ENCODE assay signal across 2 cellular contexts in the genomic region with DNA sequence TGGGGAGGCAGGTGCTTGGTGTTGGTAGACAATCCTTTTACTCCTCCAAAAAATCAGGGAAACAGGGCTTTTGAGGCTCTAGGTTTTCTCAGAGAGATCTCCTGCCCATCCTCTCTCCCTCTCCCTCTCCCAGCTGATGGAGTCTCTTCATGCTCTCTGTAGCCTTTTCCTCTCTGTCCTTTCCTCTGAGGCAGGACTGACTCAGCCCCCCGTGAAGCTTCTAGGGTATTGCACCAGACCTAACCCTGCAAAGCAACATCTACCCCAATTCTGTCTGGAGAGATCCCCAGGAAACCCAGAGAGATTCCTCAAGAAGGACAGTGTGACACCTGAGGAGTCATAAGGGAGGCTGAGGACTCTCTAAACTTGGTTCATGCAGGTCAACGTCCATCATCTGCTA.
TF ChIP-seq lines count a peak whose summit lies in the region.

No MANE protein-coding gene starts in this region.

TF ChIP-seq in A549, 52 proteins besides CTCF, POLR2A, EP300 and RAD21 (continued from another document):
- TF ChIP-seq, protein P1, sequence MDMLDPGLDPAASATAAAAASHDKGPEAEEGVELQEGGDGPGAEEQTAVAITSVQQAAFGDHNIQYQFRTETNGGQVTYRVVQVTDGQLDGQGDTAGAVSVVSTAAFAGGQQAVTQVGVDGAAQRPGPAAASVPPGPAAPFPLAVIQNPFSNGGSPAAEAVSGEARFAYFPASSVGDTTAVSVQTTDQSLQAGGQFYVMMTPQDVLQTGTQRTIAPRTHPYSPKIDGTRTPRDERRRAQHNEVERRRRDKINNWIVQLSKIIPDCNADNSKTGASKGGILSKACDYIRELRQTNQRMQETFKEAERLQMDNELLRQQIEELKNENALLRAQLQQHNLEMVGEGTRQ (IDR thresholded peaks at IDR 0.05): no peak
- TF ChIP-seq CHD2 (IDR thresholded peaks at IDR 0.05; ENCODE audit: low read length, partially characterized antibody): no peak
- TF ChIP-seq, protein P2, sequence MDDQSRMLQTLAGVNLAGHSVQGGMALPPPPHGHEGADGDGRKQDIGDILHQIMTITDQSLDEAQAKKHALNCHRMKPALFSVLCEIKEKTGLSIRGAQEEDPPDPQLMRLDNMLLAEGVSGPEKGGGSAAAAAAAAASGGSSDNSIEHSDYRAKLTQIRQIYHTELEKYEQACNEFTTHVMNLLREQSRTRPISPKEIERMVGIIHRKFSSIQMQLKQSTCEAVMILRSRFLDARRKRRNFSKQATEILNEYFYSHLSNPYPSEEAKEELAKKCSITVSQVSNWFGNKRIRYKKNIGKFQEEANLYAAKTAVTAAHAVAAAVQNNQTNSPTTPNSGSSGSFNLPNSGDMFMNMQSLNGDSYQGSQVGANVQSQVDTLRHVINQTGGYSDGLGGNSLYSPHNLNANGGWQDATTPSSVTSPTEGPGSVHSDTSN (IDR thresholded peaks at IDR 0.05): no peak
- TF ChIP-seq RCOR1 (IDR thresholded peaks at IDR 0.05; ENCODE audit: low read depth, low read length): no peak
- TF ChIP-seq TP53 (CRISPR knock-in tag; IDR thresholded peaks at IDR 0.05): no peak
- TF ChIP-seq, protein P3, sequence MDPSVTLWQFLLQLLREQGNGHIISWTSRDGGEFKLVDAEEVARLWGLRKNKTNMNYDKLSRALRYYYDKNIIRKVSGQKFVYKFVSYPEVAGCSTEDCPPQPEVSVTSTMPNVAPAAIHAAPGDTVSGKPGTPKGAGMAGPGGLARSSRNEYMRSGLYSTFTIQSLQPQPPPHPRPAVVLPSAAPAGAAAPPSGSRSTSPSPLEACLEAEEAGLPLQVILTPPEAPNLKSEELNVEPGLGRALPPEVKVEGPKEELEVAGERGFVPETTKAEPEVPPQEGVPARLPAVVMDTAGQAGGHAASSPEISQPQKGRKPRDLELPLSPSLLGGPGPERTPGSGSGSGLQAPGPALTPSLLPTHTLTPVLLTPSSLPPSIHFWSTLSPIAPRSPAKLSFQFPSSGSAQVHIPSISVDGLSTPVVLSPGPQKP (IDR thresholded peaks at IDR 0.05; ENCODE audit: low read depth, low read length): no peak
- TF ChIP-seq TFCP2L1 (CRISPR knock-in tag; IDR thresholded peaks at IDR 0.05): no peak
- TF ChIP-seq HOXB5 (CRISPR knock-in tag; IDR thresholded peaks at IDR 0.05): no peak
- no peak for TF ChIP-seq ZNF302 (CRISPR knock-in tag; IDR thresholded peaks at IDR 0.05)
- no peak for TF ChIP-seq FOSB (CRISPR knock-in tag; IDR thresholded peaks at IDR 0.05)

TF ChIP-seq in HCT116, 20 proteins besides CTCF, POLR2A, EP300 and RAD21 (continued from another document):
- TF ChIP-seq, protein P4, sequence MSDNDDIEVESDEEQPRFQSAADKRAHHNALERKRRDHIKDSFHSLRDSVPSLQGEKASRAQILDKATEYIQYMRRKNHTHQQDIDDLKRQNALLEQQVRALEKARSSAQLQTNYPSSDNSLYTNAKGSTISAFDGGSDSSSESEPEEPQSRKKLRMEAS (IDR thresholded peaks at IDR 0.05): no peak
- TF ChIP-seq SRF (IDR thresholded peaks at IDR 0.05; ENCODE audit: low read depth): no peak
- no peak for TF ChIP-seq CBX3 (IDR thresholded peaks at IDR 0.05; ENCODE audit: low read depth)
- TF ChIP-seq, protein P5, sequence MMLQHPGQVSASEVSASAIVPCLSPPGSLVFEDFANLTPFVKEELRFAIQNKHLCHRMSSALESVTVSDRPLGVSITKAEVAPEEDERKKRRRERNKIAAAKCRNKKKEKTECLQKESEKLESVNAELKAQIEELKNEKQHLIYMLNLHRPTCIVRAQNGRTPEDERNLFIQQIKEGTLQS (IDR thresholded peaks at IDR 0.05): no peak
- TF ChIP-seq POLR2AphosphoS5 (IDR thresholded peaks at IDR 0.05; ENCODE audit: low read depth, low read length): no peak
- no peak for TF ChIP-seq FOSL1 (IDR thresholded peaks at IDR 0.05; ENCODE audit: low read depth)
